Comparison of ENCODE assay signal across 1 cellular context in genomic region chr16:586645-587590, GRCh38.
TF ChIP-seq lines count a peak whose summit lies in the region.

No MANE protein-coding gene starts in this region.

TF ChIP-seq in endothelial cell of umbilical vein, 7 proteins besides CTCF, POLR2A, EP300 and RAD21:
- TF ChIP-seq EZH2 (IDR thresholded peaks at IDR 0.05; ENCODE audit: borderline replicate concordance, low read depth, low read length, severe bottlenecking) (no peak), GATA2 (IDR thresholded peaks at IDR 0.05; ENCODE audit: insufficient read depth, insufficient read length, low read depth, low read length) (no peak), POLR2AphosphoS5 (IDR thresholded peaks at IDR 0.05; ENCODE audit: insufficient read depth, low read depth, low read length) (no peak), JUN (IDR thresholded peaks at IDR 0.05; ENCODE audit: borderline replicate concordance, insufficient read depth, insufficient read length, low read depth) (no peak), MAX (IDR thresholded peaks at IDR 0.05; ENCODE audit: insufficient read depth, insufficient read length) (no peak), FOS (IDR thresholded peaks at IDR 0.05; ENCODE audit: borderline replicate concordance, insufficient read depth, low read length) (no peak), MYC (IDR thresholded peaks at IDR 0.05; ENCODE audit: low read depth, low read length) (no peak)
